ENCODE assay signal across 25 cellular contexts in the genomic region with DNA sequence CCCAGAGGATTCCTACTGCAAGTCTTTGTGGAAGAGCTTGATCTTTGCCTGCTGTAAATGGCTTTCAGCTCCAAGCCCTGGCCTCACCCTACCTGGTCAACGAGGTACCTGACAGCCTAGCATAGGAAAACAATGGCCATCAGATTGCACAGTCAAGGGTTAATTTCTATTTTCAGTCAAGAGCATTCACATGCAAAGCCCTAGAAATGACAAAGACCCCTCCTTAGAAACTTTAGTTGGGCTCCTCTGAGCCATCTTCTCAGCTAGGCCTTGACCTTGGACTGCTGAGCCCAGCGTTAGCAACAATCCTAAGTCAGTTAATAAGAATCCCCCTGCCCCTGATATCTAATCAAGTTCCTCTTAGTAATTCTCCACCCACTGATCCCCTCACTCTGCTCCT. TPM values are rescaled to one million over a fixed set of nuclear protein-coding genes. Genes with fewer than 3 reads are reported as not detected.
DNase-seq lines count a peak whose midpoint lies in the region; ATAC-seq and TF ChIP-seq lines count a peak whose summit lies in the region.
"Had no signal": no experiment of that assay in that cellular context is flagged by ENCODE, and none has a peak within 500 bp of the region (broad histone marks: within the 10 kb centered on the region; RNA-seq: fewer than 3 reads in every experiment).

No MANE protein-coding gene starts in this region.

- H3K4me1 Mint-ChIP-seq in endodermal cell (peaks cover 27% of the 10 kb centered on the region), endothelial cell (ENCODE audit: unreplicated experiment) (peaks cover 5% of the 10 kb centered on the region)

- H3K9me3 Mint-ChIP-seq in endodermal cell: no peaks in the 10 kb centered on the region
- H3K9me3 Mint-ChIP-seq in endothelial cell (ENCODE audit: unreplicated experiment): no peaks in the 10 kb centered on the region
- H3K9me3 Mint-ChIP-seq: CD4-positive, CD25-positive, alpha-beta regulatory T cell had no signal

- H3K36me3 ChIP-seq in right atrium auricular region (no peaks in the 10 kb centered on the region), PC-9 (ENCODE audit: low read depth) (no peaks in the 10 kb centered on the region), endodermal cell (ENCODE audit: control insufficient read depth, insufficient read depth, low read length) (peaks cover 44% of the 10 kb centered on the region), osteoblast (ENCODE audit: insufficient read depth, low read length) (peaks cover 4% of the 10 kb centered on the region)

- H3K79me2 ChIP-seq in PC-9 (ENCODE audit: low read depth) (no peaks in the 10 kb centered on the region), osteoblast (ENCODE audit: insufficient read depth, low read length) (peaks cover 8% of the 10 kb centered on the region)

- H3K9ac ChIP-seq in endodermal cell (ENCODE audit: extremely low read depth, low read length, poor library complexity, severe bottlenecking): no peak overlapping the region
- H3K9ac ChIP-seq: BLaER1 had no signal

- H3K4me1 ChIP-seq in right atrium auricular region: peaks cover 0 to 9% of the 10 kb centered on the region in 2 donors
- peaks cover 32% of the 10 kb centered on the region for H3K4me1 ChIP-seq in PC-9 (replicated peaks; ENCODE audit: insufficient read depth)
- peaks cover 13% of the 10 kb centered on the region for H3K4me1 ChIP-seq in endodermal cell (ENCODE audit: control insufficient read depth, insufficient read depth, low read length)
- peaks cover 3% of the 10 kb centered on the region for H3K4me1 ChIP-seq in osteoblast (ENCODE audit: insufficient read depth, low read length)
- H3K4me1 ChIP-seq: BLaER1, Peyer's patch had no signal

- H3K4me3 ChIP-seq in right atrium auricular region (no peak overlapping the region), PC-9 (no peak overlapping the region), endodermal cell (ENCODE audit: low read length) (peak overlapping the region; percentile 11), osteoblast (ENCODE audit: insufficient read depth, low read length) (no peak overlapping the region)
- H3K4me3 ChIP-seq: BLaER1, Peyer's patch, SK-N-MC had no signal

- WGBS in endodermal cell (ENCODE audit: insufficient coverage in 1 of 2, insufficient read length in 1 of 2), 2 experiments: 44 to 55% methylated on average over 1 to 2 of the region's 2 CpGs

- peaks cover 13% of the 10 kb centered on the region; the same call in 1 of the 2 replicates for H3F3A ChIP-seq in PC-9 (ENCODE audit: insufficient read depth, low read depth)

- CTCF ChIA-PET in PC-9 (lab: Charles Lee): interaction anchor here (2.0 kb wide), 1 partner anchor 191 kb away, joined by 9 read pairs; the partner anchor contains the start of gene CEMIP

- H3K9me2 ChIP-seq in PC-9 (ENCODE audit: insufficient read depth): no peaks in the 10 kb centered on the region

- H3K4me3 Mint-ChIP-seq in endodermal cell: no peak overlapping the region
- H3K4me3 Mint-ChIP-seq in endothelial cell (ENCODE audit: unreplicated experiment): no peak overlapping the region
- H3K4me3 Mint-ChIP-seq: CD4-positive, CD25-positive, alpha-beta regulatory T cell had no signal

- intact Hi-C loops in left cardiac atrium (cut with DNase I): loop anchor here (2.0 to 10.0 kb wide), 5 partner anchors 192 to 516 kb away; partner anchors contain the start of gene CEMIP (in 1 of the 2)
- intact Hi-C loops in PC-9 (cut with micrococcal nuclease; ENCODE audit: unreplicated experiment): loop anchor here (2.0 to 5.0 kb wide), 2 partner anchors 114 to 296 kb away; no protein-coding TSS in a partner anchor

- no peaks in the 10 kb centered on the region for H3K27me3 ChIP-seq in right atrium auricular region
- no peaks in the 10 kb centered on the region for H3K27me3 ChIP-seq in PC-9 (ENCODE audit: insufficient read depth, low read depth)
- H3K27me3 ChIP-seq in endodermal cell (ENCODE audit: control insufficient read depth, insufficient read depth, low read length, poor library complexity, severe bottlenecking): no peaks in the 10 kb centered on the region
- H3K27me3 ChIP-seq in osteoblast (ENCODE audit: insufficient read depth, low read length): no peaks in the 10 kb centered on the region
- H3K27me3 ChIP-seq: BLaER1, Peyer's patch had no signal

- peaks cover 35% of the 10 kb centered on the region for H3K36me3 Mint-ChIP-seq in endodermal cell (ENCODE audit: low read depth)
- peaks cover 3% of the 10 kb centered on the region for H3K36me3 Mint-ChIP-seq in endothelial cell (ENCODE audit: low read depth, unreplicated experiment)

- H3K27ac ChIP-seq in right atrium auricular region (no peak overlapping the region), PC-9 (0 out of 2 replicates have a peak overlapping the region, but pooled peaks have one; percentile 6), endodermal cell (ENCODE audit: low read depth, low read length) (no peak overlapping the region), osteoblast (ENCODE audit: low read depth, low read length) (no peak overlapping the region)
- H3K27ac ChIP-seq: BLaER1, Peyer's patch, SK-N-MC had no signal

- peak overlapping the region; percentile 69 for H3K4me2 ChIP-seq in PC-9
- no peak overlapping the region for H3K4me2 ChIP-seq in osteoblast (ENCODE audit: insufficient read depth, low read length)
- H3K4me2 ChIP-seq: BLaER1 had no signal

- H3K9me3 ChIP-seq in right atrium auricular region: no peaks in the 10 kb centered on the region
- no peaks in the 10 kb centered on the region for H3K9me3 ChIP-seq in PC-9 (ENCODE audit: insufficient read depth, low read depth)
- no peaks in the 10 kb centered on the region for H3K9me3 ChIP-seq in endodermal cell (ENCODE audit: control insufficient read depth, low read length)
- no peaks in the 10 kb centered on the region for H3K9me3 ChIP-seq in osteoblast (ENCODE audit: low read depth, low read length)
- H3K9me3 ChIP-seq: BLaER1, Peyer's patch had no signal

- TF ChIP-seq CTCF in right atrium auricular region (IDR thresholded peaks at IDR 0.05) (no peak), PC-9 (conservative IDR thresholded peaks at IDR 0.05) (no peak), endodermal cell (conservative IDR thresholded peaks at IDR 0.05) (no peak), endothelial cell (IDR thresholded peaks at IDR 0.05; ENCODE audit: unreplicated experiment) (no peak), osteoblast (IDR thresholded peaks at IDR 0.05; ENCODE audit: extremely low read depth, low read depth, low read length) (no peak)

- BruUV-seq in PC-9 (replicated peaks; lab: Mats Ljungman, UMichigan): no TSS peak

- DNase-seq in right atrium auricular region (ENCODE audit: low spot score) (peak; percentile 13), left cardiac atrium (no peak), PC-9 (no peak), endodermal cell (no peak), SK-N-DZ (ENCODE audit: low spot score) (no peak), endothelial cell (ENCODE audit: low spot score) (no peak), osteoblast (ENCODE audit: insufficient read length, low spot score, missing footprints) (no peak)
- DNase-seq: CD4-positive, CD25-positive, alpha-beta regulatory T cell; COR-L47; DMS79; EL; GDM1; GOT3; Karpas-422; NCI-H1092; NCI-H1417 treated with DMSO at 0.1 percent for 48 hours; NCI-H1694 treated with DMSO at 0.1 percent for 48 hours; NCI-H2081; NCI-H2227 treated with DMSO at 0.1 percent for 48 hours; NCI-H526 treated with DMSO at 0.1 percent for 48 hours; Peyer's patch; SHP77 treated with DMSO at 0.1 percent for 48 hours had no signal

- no peak for ATAC-seq in left cardiac atrium
- ATAC-seq: HepG2 had no signal

- POLR2A ChIA-PET in PC-9 (lab: Charles Lee; ENCODE audit: unreplicated experiment): no interaction called here

- H3K27ac Mint-ChIP-seq in endodermal cell: peak overlapping the region; percentile 53
- no peak overlapping the region for H3K27ac Mint-ChIP-seq in endothelial cell (ENCODE audit: unreplicated experiment)

- H4K20me1 ChIP-seq in PC-9 (ENCODE audit: insufficient read depth) (no peaks in the 10 kb centered on the region), osteoblast (ENCODE audit: insufficient read depth, low read length) (peaks cover 7% of the 10 kb centered on the region)

- H2AFZ ChIP-seq in PC-9: no peak overlapping the region
- no peak overlapping the region for H2AFZ ChIP-seq in osteoblast (ENCODE audit: low read length)

- H3K27me3 Mint-ChIP-seq in endodermal cell (ENCODE audit: insufficient read depth): no peaks in the 10 kb centered on the region
- H3K27me3 Mint-ChIP-seq in endothelial cell (ENCODE audit: unreplicated experiment): peaks cover 2% of the 10 kb centered on the region
- H3K27me3 Mint-ChIP-seq: CD4-positive, CD25-positive, alpha-beta regulatory T cell had no signal

RNA-seq across cellular contexts. Expression of gene MESD, which starts 18.5 kb away (rescaled TPM):
- total RNA-seq in right atrium auricular region (10 to 100 TPM; 11.3 to 14.5 TPM), left cardiac atrium (10 to 100 TPM; 17.3 to 19.4 TPM), PC-9 (2021) (21.9 and 22.8 TPM in 2 replicates), endodermal cell (10 to 100 TPM; 31.7 to 35.8 TPM), endothelial cell (ENCODE audit: unreplicated experiment) (35.7 TPM), osteoblast (16.6 and 18.6 TPM in 2 replicates)
- polyA plus RNA-seq in endodermal cell (2013, experiment 1 of 2): 31.8 TPM
- 31.8 TPM for polyA plus RNA-seq in endodermal cell (2013, experiment 2 of 2)
- 15.2 and 15.7 TPM in 2 replicates for polyA plus RNA-seq in SK-N-DZ (2014; cell fraction: cytosol; rRNA removed)
- polyA plus RNA-seq in SK-N-DZ (2014; cell fraction: nucleus; rRNA removed): 9.0 and 12.1 TPM in 2 replicates

RNA-seq across cellular contexts. Expression of gene TLNRD1, which starts 29.6 kb away (rescaled TPM):
- 10 to 100 TPM; 10.0 to 26.1 TPM for total RNA-seq in right atrium auricular region
- 10 to 100 TPM in 1 of 2 donors, 1 to 10 TPM in 1; 9.2 to 19.5 TPM for total RNA-seq in left cardiac atrium
- 14.9 and 18.2 TPM in 2 replicates for total RNA-seq in PC-9 (2021)
- total RNA-seq in endodermal cell: 10 to 100 TPM; 25.1 to 28.2 TPM
- 14.4 TPM for polyA plus RNA-seq in endodermal cell (2013, experiment 1 of 2)
- polyA plus RNA-seq in endodermal cell (2013, experiment 2 of 2): 14.3 TPM
- 22.5 and 31.4 TPM in 2 replicates for polyA plus RNA-seq in SK-N-DZ (2014; cell fraction: cytosol; rRNA removed)
- 12.6 and 14.4 TPM in 2 replicates for polyA plus RNA-seq in SK-N-DZ (2014; cell fraction: nucleus; rRNA removed)
- 86.0 TPM for total RNA-seq in endothelial cell (ENCODE audit: unreplicated experiment)
- total RNA-seq in osteoblast: 7.1 and 7.6 TPM in 2 replicates
